ENCODE assay signal across 21 cellular contexts in genomic region chr17:70597774-70598173, GRCh38.
DNase-seq lines count a peak whose midpoint lies in the region; ATAC-seq, FAIRE-seq and TF ChIP-seq lines count a peak whose summit lies in the region.
"Had no signal": no experiment of that assay in that cellular context is flagged by ENCODE, and none has a peak within 500 bp of the region (broad histone marks: within the 10 kb centered on the region; RNA-seq: fewer than 3 reads in every experiment).

No MANE protein-coding gene starts in this region.

- TF ChIP-seq POLR2A in endothelial cell of umbilical vein (IDR thresholded peaks at IDR 0.05; ENCODE audit: low read depth, low read length) = no peak

- H3K9me1 ChIP-seq in endothelial cell of umbilical vein (replicated peaks; ENCODE audit: control insufficient read depth, extremely low read depth, insufficient read depth, low read length) = no peaks in the 10 kb centered on the region

- DNase-seq in NCI-H1105 treated with DMSO at 0.1 percent for 48 hours (lab: John Stamatoyannopoulos, UW) (peak; percentile 86), NCI-H69 (lab: John Stamatoyannopoulos, UW) (peak; percentile 55), endothelial cell of umbilical vein (ENCODE audit: low read depth, low spot score) (peak; percentile 43), foreskin keratinocyte (peak; percentile 62 to 71), NCI-H510A (lab: John Stamatoyannopoulos, UW) (no peak), NCI-H2081 treated with DMSO at 0.1 percent for 48 hours (lab: John Stamatoyannopoulos, UW) (no peak)
- DNase-seq: BE2C; CD4-positive, alpha-beta memory T cell; COR-L47; DMS153; DMS79 treated with DMSO at 0.1 percent for 48 hours; EL; GOT3 had no signal

- H3K79me2 ChIP-seq in endothelial cell of umbilical vein (ENCODE audit: control insufficient read depth, insufficient read depth, low read length) = no peaks in the 10 kb centered on the region

- H4K20me1 ChIP-seq in endothelial cell of umbilical vein (replicated peaks; ENCODE audit: control insufficient read depth, extremely low read depth, insufficient read depth, low read length) = no peaks in the 10 kb centered on the region

- POLR2A ChIA-PET in endothelial cell of umbilical vein (lab: Charles Lee) = no interaction called here

- ATAC-seq in foreskin keratinocyte (peak; percentile 94), HG02884 (IDR thresholded peaks at IDR 0.05; ENCODE audit: unreplicated experiment) (no peak)
- ATAC-seq: A549 had no signal

- no peak overlapping the region for H3K9ac ChIP-seq in endothelial cell of umbilical vein (replicated peaks; ENCODE audit: extremely low read depth, insufficient read depth, low read length)

- FAIRE-seq in endothelial cell of umbilical vein (lab: Jason Lieb, UNC) = no peak
- FAIRE-seq: A549, D721Med, G401.6, GM12891 had no signal

- H2AFZ ChIP-seq in endothelial cell of umbilical vein (ENCODE audit: low read depth, low read length) = no peak overlapping the region

- TF ChIP-seq CTCF in endothelial cell of umbilical vein (IDR thresholded peaks at IDR 0.05; ENCODE audit: extremely low read depth in 1 of 2, insufficient read depth in 1 of 2, low read depth in 1 of 2, low read length in 2 of 2) = no peak
- no peak for TF ChIP-seq CTCF in foreskin keratinocyte (conservative IDR thresholded peaks at IDR 0.05)

- BruUV-seq in endothelial cell of umbilical vein (replicated peaks; lab: Mats Ljungman, UMichigan) = no TSS peak

- H3K36me3 ChIP-seq in endothelial cell of umbilical vein (ENCODE audit: control insufficient read depth in 2 of 2, extremely low read depth in 1 of 2, insufficient read depth in 2 of 2, low read length in 2 of 2) = no peaks in the 10 kb centered on the region
- H3K36me3 ChIP-seq: BE2C, HAP-1 had no signal

- CTCF ChIA-PET in endothelial cell of umbilical vein (lab: Charles Lee) = interaction anchor here (1.0 kb wide), 2 partner anchors 38 to 1075 kb away, joined by 3 read pairs; no protein-coding TSS in a partner anchor

- intact Hi-C loops in endothelial cell of umbilical vein (cut with micrococcal nuclease) = loop anchor here (5.0 kb wide), 1 partner anchor 35 kb away; no protein-coding TSS in a partner anchor

- H3K4me1 ChIP-seq in endothelial cell of umbilical vein (ENCODE audit: control insufficient read depth, extremely low read depth, insufficient read depth, low read length) (no peaks in the 10 kb centered on the region), foreskin keratinocyte (peaks cover 9% of the 10 kb centered on the region)
- H3K4me1 ChIP-seq: A549, BE2C, HAP-1 had no signal

- H3K27ac ChIP-seq in endothelial cell of umbilical vein (ENCODE audit: insufficient read depth, low read depth, low read length) = no peak overlapping the region
- H3K27ac ChIP-seq in foreskin keratinocyte = peak overlapping the region; percentile 47
- H3K27ac ChIP-seq: A549, C4-2B, HL-60 had no signal

- H3K27me3 ChIP-seq in endothelial cell of umbilical vein (ENCODE audit: control insufficient read depth in 2 of 2, insufficient read depth in 2 of 2, low read length in 2 of 2) = no peaks in the 10 kb centered on the region
- H3K27me3 ChIP-seq in foreskin keratinocyte = no peaks in the 10 kb centered on the region
- H3K27me3 ChIP-seq: BE2C had no signal

- no peak overlapping the region for H3K4me2 ChIP-seq in endothelial cell of umbilical vein (ENCODE audit: insufficient read depth, low read length)
- H3K4me2 ChIP-seq: A549 had no signal

- H3K4me3 ChIP-seq in endothelial cell of umbilical vein (replicated peaks in 1 of 3; ENCODE audit: insufficient read depth in 1 of 3, low read depth in 1 of 3, low read length in 3 of 3) = no peak overlapping the region
- H3K4me3 ChIP-seq: A549, HAP-1 had no signal

- dilution Hi-C loops in endothelial cell of umbilical vein (cut with MboI; ENCODE audit: extremely low pct_ligation_motif_present, low sequenced_read_pairs) = no loop called here

- H3K9me3 ChIP-seq in endothelial cell of umbilical vein (replicated peaks; ENCODE audit: control insufficient read depth, insufficient read depth, low read length) = no peaks in the 10 kb centered on the region
- H3K9me3 ChIP-seq: A549, BE2C, HAP-1 had no signal

TF ChIP-seq in endothelial cell of umbilical vein, 7 proteins besides CTCF, POLR2A, EP300 and RAD21:
- TF ChIP-seq MYC (IDR thresholded peaks at IDR 0.05; ENCODE audit: low read depth, low read length) = no peak
- TF ChIP-seq MAX (IDR thresholded peaks at IDR 0.05; ENCODE audit: insufficient read depth, insufficient read length) = no peak

Comparison
In these comparisons a context has a peak if more than half of its experiments do, and no peak if none do; other contexts are left out.
1. DNase-seq: peak in NCI-H1105 treated with DMSO at 0.1 percent for 48 hours (single experiment), NCI-H69 (single experiment), endothelial cell of umbilical vein (single experiment) and foreskin keratinocyte (2 of 2); none in NCI-H510A (single experiment) and NCI-H2081 treated with DMSO at 0.1 percent for 48 hours (single experiment).